In the genomic region with DNA sequence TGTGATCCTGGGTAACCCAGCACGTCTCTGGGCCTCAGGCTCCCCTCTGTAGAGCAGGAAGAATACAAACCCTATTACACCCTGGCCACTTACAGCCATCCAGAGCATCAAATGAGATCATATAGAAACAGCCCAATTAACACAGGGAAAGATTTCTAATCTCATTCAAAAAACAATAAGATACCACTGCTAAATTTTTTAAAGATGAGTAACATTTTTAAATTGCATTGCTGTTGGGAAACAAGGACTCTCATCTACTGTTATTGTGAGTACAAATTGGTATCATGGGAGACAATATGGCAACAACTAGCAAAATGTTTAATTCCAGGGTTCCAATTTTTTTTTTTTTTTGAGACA, we compare ENCODE assay signal across 16 cellular contexts. TPM values are rescaled to one million over a fixed set of nuclear protein-coding genes. Genes with fewer than 3 reads are reported as not detected.
A peak's percentile ranks its signal among the peaks of the same experiment; 100 is the strongest.
DNase-seq lines count a peak whose midpoint lies in the region; ATAC-seq, FAIRE-seq and TF ChIP-seq lines count a peak whose summit lies in the region.
"Had no signal": no experiment of that assay in that cellular context is flagged by ENCODE, and none has a peak within 500 bp of the region (broad histone marks: within the 10 kb centered on the region; RNA-seq: fewer than 3 reads in every experiment).

No MANE protein-coding gene starts in this region.

- no peak overlapping the region for H2BK20ac ChIP-seq in H1 (ENCODE audit: low read length)

- H3K18ac ChIP-seq in H1 (ENCODE audit: extremely low read depth, low read length) = no peak overlapping the region

- BruUV-seq in Calu3 (replicated peaks; lab: Mats Ljungman, UMichigan) (no TSS peak), OCI-LY7 (replicated peaks; lab: Mats Ljungman, UMichigan) (no TSS peak)

- H2AK5ac ChIP-seq in H1 (ENCODE audit: low read depth, low read length) = no peak overlapping the region

- H3K36me3 ChIP-seq in OCI-LY7 (ENCODE audit: insufficient read depth, low read length) (no peaks in the 10 kb centered on the region), H1 (ENCODE audit: control insufficient read depth in 2 of 4, insufficient read depth in 4 of 4, low read length in 3 of 4) (no peaks in the 10 kb centered on the region), mucosa of descending colon (ENCODE audit: low read depth) (no peaks in the 10 kb centered on the region), small intestine (ENCODE audit: control insufficient read depth in 2 of 2, insufficient read depth in 2 of 2, low read length in 2 of 2) (no peaks in the 10 kb centered on the region)

- FAIRE-seq in H1 (lab: Jason Lieb, UNC) (no peak), small intestine (lab: Jason Lieb, UNC) (no peak)

- peak overlapping the region; percentile 69 for H3K27ac Mint-ChIP-seq in Calu3 (ENCODE audit: unreplicated experiment)
- H3K27ac Mint-ChIP-seq: activated naive CD4-positive, alpha-beta T cell treated with anti-CD3 and anti-CD28 coated beads for 36 hours; endodermal cell; T-helper 1 cell treated with Interleukin-12 subunit alpha and Interleukin-12 subunit beta and Interleukin-4 antibody, amounts not matched to agents 30 μg/mL and 1 μg/mL, for 36 hours had no signal

- 77% methylated on average over 1 of the region's 1 CpG; no CpG with 5 or more reads in 1 of the 2 experiments for WGBS in H1 (ENCODE audit: extremely low coverage in 1 of 2, insufficient coverage in 1 of 2, insufficient read length in 1 of 2, insufficient replicate concordance in 2 of 2, low coverage in 1 of 2, low lambda C conversion rate in 2 of 2, missing lambda C conversion rate in 1 of 2), 2 experiments
- WGBS in small intestine, 3 donors = 80 to 89% (median 88%) methylated on average over 1 of the region's 1 CpG

- H2BK120ac ChIP-seq in H1 (replicated peaks; ENCODE audit: low read depth, low read length) = no peak overlapping the region

- no peak overlapping the region for H2BK5ac ChIP-seq in H1 (ENCODE audit: low read depth, low read length)

- H3K27ac ChIP-seq in OCI-LY7 (ENCODE audit: low read depth, low read length, poor library complexity, severe bottlenecking) = no peak overlapping the region
- H3K27ac ChIP-seq in H1 (ENCODE audit: low read depth, low read length) = no peak overlapping the region
- H3K27ac ChIP-seq in small intestine (ENCODE audit: low read depth in 1 of 2, low read length in 1 of 2) = no peak overlapping the region

- no peak for TF ChIP-seq RAD21 in H1 (IDR thresholded peaks at IDR 0.05 in 1 of 2, conservative IDR thresholded peaks at IDR 0.05 in 1 of 2; ENCODE audit: low read depth in 2 of 2, low read length in 2 of 2)

- H2AFZ ChIP-seq in OCI-LY7 (ENCODE audit: low read length) (0 out of 2 replicates have a peak overlapping the region, but pooled peaks have one; percentile 3), H1 (ENCODE audit: low read length) (0 out of 2 replicates have a peak overlapping the region, but pooled peaks have one; percentile 42)

- DNase-seq in Calu3 (no peak), OCI-LY7 (ENCODE audit: low spot score) (no peak), H1 (ENCODE audit: low read depth in 1 of 2, low spot score in 2 of 2) (no peak), mucosa of descending colon (no peak), small intestine (no peak), NCI-H2029 (lab: John Stamatoyannopoulos, UW) (no peak)
- DNase-seq in activated T-cell treated with anti-CD3 and anti-CD28 coated beads, Interleukin-2, amount 50 U/mL, for 4 hours = no peak
- DNase-seq: activated CD4-positive, CD25-positive, alpha-beta regulatory T cell treated with anti-CD3 and anti-CD28 coated beads, Interleukin-2, amount 50 U/mL, for 72 hours; activated CD8-positive, alpha-beta memory T cell treated with anti-CD3 and anti-CD28 coated beads, Interleukin-2, amount 50 U/mL, for 4 hours had no signal

- TF ChIP-seq POLR2A in H1 (IDR thresholded peaks at IDR 0.05; ENCODE audit: control extremely low read depth in 1 of 2, low read depth in 2 of 2, low read length in 2 of 2) = no peak

- no peaks in the 10 kb centered on the region for H3K79me2 ChIP-seq in OCI-LY7 (ENCODE audit: insufficient read depth, low read depth, low read length)
- no peaks in the 10 kb centered on the region for H3K79me2 ChIP-seq in H1 (ENCODE audit: control insufficient read depth in 1 of 2, insufficient read depth in 2 of 2, low read length in 2 of 2)

- no peak for TF ChIP-seq EP300 in H1 (IDR thresholded peaks at IDR 0.05; ENCODE audit: borderline replicate concordance in 1 of 2, low read depth in 2 of 2, low read length in 2 of 2)

- no peak overlapping the region for H2BK15ac ChIP-seq in H1 (ENCODE audit: low read length)

- CTCF ChIA-PET in Calu3 (lab: Charles Lee) = interaction anchor here (0.6 to 4.2 kb wide), 26 partner anchors 9 to 237 kb away, joined by 3 to 127 read pairs (median 4); partner anchors contain the start of genes PAM16 and TFAP4
- CTCF ChIA-PET in OCI-LY7 (lab: Charles Lee; ENCODE audit: unreplicated experiment) = no interaction called here
- CTCF ChIA-PET in H1 (lab: Charles Lee; ENCODE audit: partially characterized antibody) = interaction anchor here (0.7 to 2.9 kb wide), 20 partner anchors 9 to 390 kb away, joined by 3 to 7 read pairs (median 3); no protein-coding TSS in a partner anchor

- no peaks in the 10 kb centered on the region for H3K4me1 ChIP-seq in OCI-LY7 (ENCODE audit: insufficient read depth, low read length, poor library complexity, severe bottlenecking)
- peaks cover 0 to 6% (median 1%) of the 10 kb centered on the region in 4 experiments; a peak in 4 of 7 replicates for H3K4me1 ChIP-seq in H1 (replicated peaks in 1 of 4; ENCODE audit: control insufficient read depth in 3 of 4, insufficient read depth in 4 of 4, low read length in 3 of 4)
- no peaks in the 10 kb centered on the region for H3K4me1 ChIP-seq in mucosa of descending colon (ENCODE audit: low read depth)
- no peaks in the 10 kb centered on the region for H3K4me1 ChIP-seq in small intestine (ENCODE audit: control insufficient read depth in 2 of 2, insufficient read depth in 1 of 2, low read depth in 1 of 2, low read length in 1 of 2)

- H3K27me3 Mint-ChIP-seq in Calu3 (ENCODE audit: unreplicated experiment) = no peaks in the 10 kb centered on the region
- peaks cover 6% of the 10 kb centered on the region for H3K27me3 Mint-ChIP-seq in activated T-cell treated with anti-CD3 and anti-CD28 coated beads, Interleukin-2, amount 50 U/mL, for 4 hours (ENCODE audit: low read depth)
- H3K27me3 Mint-ChIP-seq: central memory CD8-positive, alpha-beta T cell had no signal

- H3K9me3 Mint-ChIP-seq in Calu3 (ENCODE audit: low read depth, unreplicated experiment) = no peaks in the 10 kb centered on the region
- H3K9me3 Mint-ChIP-seq in activated T-cell treated with anti-CD3 and anti-CD28 coated beads, Interleukin-2, amount 50 U/mL, for 4 hours = no peaks in the 10 kb centered on the region
- H3K9me3 Mint-ChIP-seq: activated naive CD4-positive, alpha-beta T cell treated with anti-CD3 and anti-CD28 coated beads for 36 hours; central memory CD8-positive, alpha-beta T cell; endodermal cell; H9; T-helper 1 cell treated with Interleukin-12 subunit alpha and Interleukin-12 subunit beta and Interleukin-4 antibody, amounts not matched to agents 30 μg/mL and 1 μg/mL, for 36 hours had no signal

- ATAC-seq in mucosa of descending colon (peak; percentile 26), HG02759 (IDR thresholded peaks at IDR 0.05; ENCODE audit: unreplicated experiment) (no peak)
- no peak for ATAC-seq in activated T-cell treated with anti-CD3 and anti-CD28 coated beads, Interleukin-2, amount 50 U/mL, for 4 hours

- H2BK12ac ChIP-seq in H1 (ENCODE audit: low read depth, low read length) = no peak overlapping the region

- no peaks in the 10 kb centered on the region for H3K23me2 ChIP-seq in H1 (ENCODE audit: low read depth, low read length)

- H3K4ac ChIP-seq in H1 (replicated peaks; ENCODE audit: insufficient read length, low read depth, low read length) = no peak overlapping the region

- H3K9ac ChIP-seq in H1 (replicated peaks in 1 of 4; ENCODE audit: extremely low read depth in 1 of 4, low read depth in 3 of 4, low read length in 3 of 4) = no peak overlapping the region

- peaks cover 12% of the 10 kb centered on the region for H3K4me1 Mint-ChIP-seq in Calu3 (ENCODE audit: low read depth, unreplicated experiment)
- H3K4me1 Mint-ChIP-seq in activated T-cell treated with anti-CD3 and anti-CD28 coated beads, Interleukin-2, amount 50 U/mL, for 4 hours (ENCODE audit: low read depth) = peaks cover 3% of the 10 kb centered on the region
- H3K4me1 Mint-ChIP-seq: central memory CD8-positive, alpha-beta T cell had no signal

- no peak overlapping the region for H4K5ac ChIP-seq in H1 (ENCODE audit: insufficient read length, low read depth, low read length)

- H3K4me2 ChIP-seq in OCI-LY7 (ENCODE audit: low read length) = no peak overlapping the region
- H3K4me2 ChIP-seq in H1 (ENCODE audit: insufficient read depth in 1 of 2, low read depth in 2 of 2, low read length in 2 of 2) = no peak overlapping the region

- peak overlapping the region; percentile 38; the same call in 1 of the 2 replicates for H4K8ac ChIP-seq in H1 (ENCODE audit: extremely low read depth, insufficient read depth, low read length)

- H3K36me3 Mint-ChIP-seq in Calu3 (ENCODE audit: insufficient read depth, unreplicated experiment) = peaks cover 8% of the 10 kb centered on the region
- no peaks in the 10 kb centered on the region for H3K36me3 Mint-ChIP-seq in activated T-cell treated with anti-CD3 and anti-CD28 coated beads, Interleukin-2, amount 50 U/mL, for 4 hours (ENCODE audit: insufficient read depth)

- no peak overlapping the region for H3K4me3 ChIP-seq in OCI-LY7 (ENCODE audit: low read depth, low read length, poor library complexity, severe bottlenecking)
- H3K4me3 ChIP-seq in H1 (ENCODE audit: extremely low read depth in 1 of 4, insufficient read depth in 2 of 4, low read depth in 3 of 4, low read length in 4 of 4) = no peak overlapping the region
- no peak overlapping the region for H3K4me3 ChIP-seq in mucosa of descending colon
- no peak overlapping the region for H3K4me3 ChIP-seq in small intestine (ENCODE audit: low read depth in 1 of 2, low read length in 2 of 2)

- POLR2A ChIA-PET in OCI-LY7 (lab: Charles Lee) (no interaction called here), H1 (lab: Charles Lee; ENCODE audit: partially characterized antibody) (interaction anchor here (0.6 to 1.3 kb wide), 3 partner anchors 13 to 32 kb away, joined by 3 read pairs; no protein-coding TSS in a partner anchor)

- H3K9me3 ChIP-seq in OCI-LY7 (ENCODE audit: low read length) (no peaks in the 10 kb centered on the region), H1 (ENCODE audit: insufficient read depth in 2 of 2, low read depth in 1 of 2, low read length in 1 of 2) (no peaks in the 10 kb centered on the region), mucosa of descending colon (no peaks in the 10 kb centered on the region), small intestine (ENCODE audit: control insufficient read depth, low read depth) (no peaks in the 10 kb centered on the region)

- no peak overlapping the region for H3K4me3 Mint-ChIP-seq in Calu3 (ENCODE audit: low read depth, unreplicated experiment)
- H3K4me3 Mint-ChIP-seq in activated T-cell treated with anti-CD3 and anti-CD28 coated beads, Interleukin-2, amount 50 U/mL, for 4 hours = no peak overlapping the region
- H3K4me3 Mint-ChIP-seq: activated naive CD4-positive, alpha-beta T cell treated with anti-CD3 and anti-CD28 coated beads for 36 hours; central memory CD8-positive, alpha-beta T cell; endodermal cell; H9; T-helper 1 cell treated with Interleukin-12 subunit alpha and Interleukin-12 subunit beta and Interleukin-4 antibody, amounts not matched to agents 30 μg/mL and 1 μg/mL, for 36 hours had no signal

- TF ChIP-seq CTCF in Calu3 (IDR thresholded peaks at IDR 0.05; ENCODE audit: unreplicated experiment) = no peak
- TF ChIP-seq CTCF in OCI-LY7 (conservative IDR thresholded peaks at IDR 0.05; ENCODE audit: low read length) = no peak
- TF ChIP-seq CTCF in H1 (IDR thresholded peaks at IDR 0.05; ENCODE audit: control extremely low read depth in 1 of 3, insufficient read depth in 1 of 3, low read depth in 1 of 3, low read length in 3 of 3) = no peak
- TF ChIP-seq CTCF in mucosa of descending colon (IDR thresholded peaks at IDR 0.05) = no peak

- no peaks in the 10 kb centered on the region for H3K9me2 ChIP-seq in OCI-LY7 (ENCODE audit: insufficient read depth, low read length)

- intact Hi-C loops in Calu3 (cut with micrococcal nuclease; ENCODE audit: unreplicated experiment) = loop anchor here (1.0 to 5.0 kb wide), 3 partner anchors 54 to 218 kb away; no protein-coding TSS in a partner anchor
- intact Hi-C loops in OCI-LY7 (cut with micrococcal nuclease; ENCODE audit: unreplicated experiment) = loop anchor here (1.0 kb wide), 1 partner anchor 130 kb away; no protein-coding TSS in a partner anchor
- intact Hi-C loops in mucosa of descending colon (cut with DNase I, micrococcal nuclease) = no loop called here

- no peak overlapping the region for H4K91ac ChIP-seq in H1 (replicated peaks; ENCODE audit: insufficient read length, low read length)

- H3K56ac ChIP-seq in H1 (replicated peaks; ENCODE audit: insufficient read length, low read depth, low read length) = no peak overlapping the region

- H3K79me1 ChIP-seq in H1 (ENCODE audit: low read depth, low read length) = no peaks in the 10 kb centered on the region

- no peak overlapping the region for H3K14ac ChIP-seq in H1 (ENCODE audit: insufficient read length)

- no peak overlapping the region for H3K23ac ChIP-seq in H1 (ENCODE audit: insufficient read length)

- H4K20me1 ChIP-seq in OCI-LY7 (ENCODE audit: insufficient read depth, low read length) (no peaks in the 10 kb centered on the region), H1 (replicated peaks in 1 of 2; ENCODE audit: control insufficient read depth in 1 of 2, insufficient read depth in 2 of 2, low read length in 2 of 2) (no peaks in the 10 kb centered on the region)

- no peaks in the 10 kb centered on the region; a peak in 1 of 7 replicates for H3K27me3 ChIP-seq in H1 (replicated peaks in 1 of 4; ENCODE audit: control insufficient read depth in 3 of 4, extremely low read depth in 1 of 4, insufficient read depth in 3 of 4, low read length in 3 of 4)
- no peaks in the 10 kb centered on the region for H3K27me3 ChIP-seq in small intestine (ENCODE audit: control insufficient read depth in 2 of 2, insufficient read depth in 2 of 2, low read length in 2 of 2)

RNA-seq across cellular contexts. Expression of gene SRL, which starts 41.1 kb away (rescaled TPM):
- total RNA-seq in Calu3 (2022) (0.12 TPM in 1 of 2 replicates, not detected in the other), OCI-LY7 (2022) (not detected in 2 replicates), mucosa of descending colon (1 to 10 TPM in 1 of 3 donors, under 1 TPM in 2; 0.35 to 1.2 (median 0.41) TPM)
- total RNA-seq in OCI-LY7 (2014; rRNA removed; shearing (Covaris generic)) = not detected in 2 replicates
- total RNA-seq in H1 (2021; fragmentation: NEBNext Ultra II Directional; extraction: Animal tissue kit (Norgen Biotek cat#: 25700)) = 0.08 TPM in 1 of 2 replicates, not detected in the other
- polyA plus RNA-seq in H1 (2011; rRNA removed) (0.05 and 0.09 TPM in 2 replicates), small intestine (1 to 10 TPM in 2 of 3 donors, under 1 TPM in 1; 0.45 to 3.2 (median 2.9) TPM)
- 0.04 TPM for polyA plus RNA-seq in H1 (2011; cell fraction: cytosol; rRNA removed)
- 0.09 TPM for polyA plus RNA-seq in H1 (2011; cell fraction: nucleus; rRNA removed)
- 0.06 to 0.09 TPM (median 0.08 TPM) in 4 replicates for polyA plus RNA-seq in H1 (2012, experiment 1 of 2)
- polyA plus RNA-seq in H1 (2012, experiment 2 of 2) = not detected
- 0.04 TPM for polyA plus RNA-seq in H1 (2013, experiment 1 of 2)
- 0.07 TPM for polyA plus RNA-seq in H1 (2013, experiment 2 of 2)
- polyA minus RNA-seq in H1 (2011; rRNA and poly(A)+ RNA removed) = 0.05 TPM in 1 of 2 replicates, not detected in the other
- not detected for polyA minus RNA-seq in H1 (2011; cell fraction: cytosol; rRNA and poly(A)+ RNA removed)
- polyA minus RNA-seq in H1 (2011; cell fraction: nucleus; rRNA and poly(A)+ RNA removed) = not detected
- total RNA-seq in activated T-cell treated with anti-CD3 and anti-CD28 coated beads, Interleukin-2, amount 50 U/mL, for 4 hours = under 1 TPM in 1 of 3 donors, not detected in 2; 0.05 TPM
- total RNA-seq: activated naive CD4-positive, alpha-beta T cell treated with anti-CD3 and anti-CD28 coated beads for 36 hours; endodermal cell; H9; HepG2 had no signal

Comparison
In these comparisons a context has a peak if more than half of its experiments do, and no peak if none do; other contexts are left out.
1. intact Hi-C loops: an anchor here in Calu3 (1.0 to 5.0 kb wide) and OCI-LY7 (1.0 kb wide); none called in mucosa of descending colon.